ENCODE assay signal across 12 cellular contexts in genomic region chr6:11272491-11273192, GRCh38. TPM values are rescaled to one million over a fixed set of nuclear protein-coding genes. Genes with fewer than 3 reads are reported as not detected.
DNase-seq lines count a peak whose midpoint lies in the region; ATAC-seq and TF ChIP-seq lines count a peak whose summit lies in the region.
"Had no signal": no experiment of that assay in that cellular context is flagged by ENCODE, and none has a peak within 500 bp of the region (broad histone marks: within the 10 kb centered on the region; RNA-seq: fewer than 3 reads in every experiment).

No MANE protein-coding gene starts in this region.

- ATAC-seq in HG02885 (IDR thresholded peaks at IDR 0.05; ENCODE audit: poor library complexity, unreplicated experiment), result no peak

- H3K9me3 ChIP-seq in testis, result no peaks in the 10 kb centered on the region
- H3K9me3 ChIP-seq: tibial nerve had no signal

- no peaks in the 10 kb centered on the region for H3K36me3 ChIP-seq in testis (ENCODE audit: low read depth, missing control alignments)
- H3K36me3 ChIP-seq: tibial nerve had no signal

- DNase-seq in NCI-H345 (lab: John Stamatoyannopoulos, UW), result peak; percentile 0
- DNase-seq in NCI-H345 treated with DMSO at 0.1 percent for 48 hours (lab: John Stamatoyannopoulos, UW; ENCODE audit: unreplicated experiment), result no peak
- DNase-seq in NCI-H748 (lab: John Stamatoyannopoulos, UW; ENCODE audit: unreplicated experiment), result peak; percentile 81
- DNase-seq in kidney tubule cell (ENCODE audit: low spot score), result peak; percentile 85
- peak; percentile 45 for DNase-seq in testis
- DNase-seq in stimulated activated CD4-positive, alpha-beta T cell treated with anti-CD3 and anti-CD28 coated beads, Interleukin-1b, Interleukin-23, amount 100 ng/mL, for 48 hours, result no peak
- no peak for DNase-seq in dorsolateral prefrontal cortex
- DNase-seq: 8988T; activated CD8-positive, alpha-beta memory T cell treated with anti-CD3 and anti-CD28 coated beads for 24 hours; CD4-positive, alpha-beta memory T cell had no signal

- intact Hi-C loops in testis (cut with DNase I; ENCODE audit: low total_unique reads) (no loop called here), dorsolateral prefrontal cortex (cut with DNase I) (no loop called here)

- H3K4me3 ChIP-seq in testis, result no peak overlapping the region
- no peak overlapping the region for H3K4me3 ChIP-seq in dorsolateral prefrontal cortex
- H3K4me3 ChIP-seq: tibial nerve had no signal

- H3K27ac ChIP-seq in testis, result no peak overlapping the region
- H3K27ac ChIP-seq in dorsolateral prefrontal cortex, result no peak overlapping the region

- H3K4me1 ChIP-seq in testis, result peaks cover 21% of the 10 kb centered on the region

- TF ChIP-seq CTCF in testis (IDR thresholded peaks at IDR 0.05) (no peak), dorsolateral prefrontal cortex (IDR thresholded peaks at IDR 0.05 in 54 of 56, conservative IDR thresholded peaks at IDR 0.05 in 2 of 56; ENCODE audit: low read depth in 1 of 56, partially characterized antibody in 56 of 56) (no peak)

- H3K27me3 ChIP-seq in testis (no peaks in the 10 kb centered on the region), dorsolateral prefrontal cortex (no peaks in the 10 kb centered on the region)
- H3K27me3 ChIP-seq: tibial nerve had no signal

- WGBS in testis, 2 donors, result 67 to 73% methylated on average over 11 of the region's 11 CpGs

- TF ChIP-seq POLR2A in testis (IDR thresholded peaks at IDR 0.05), result no peak

RNA-seq across cellular contexts. Expression of gene NEDD9, which starts 40.2 kb away (rescaled TPM):
- total RNA-seq in testis, result 10 to 100 TPM; 31.8 to 67.0 TPM
- 21.0 TPM for polyA plus RNA-seq in testis (ENCODE audit: insufficient read depth, low read depth, low replicate concordance)
- total RNA-seq in dorsolateral prefrontal cortex, result 10 to 100 TPM in 118 of 120 experiments, 1 to 10 TPM in 2; 7.7 to 36.0 (median 17.1) TPM

Comparison
In these comparisons a context has a peak if more than half of its experiments do, and no peak if none do; other contexts are left out.
1. DNase-seq: peak in NCI-H345 (single experiment), NCI-H748 (single experiment), kidney tubule cell (single experiment) and testis (single experiment); none in NCI-H345 treated with DMSO at 0.1 percent for 48 hours (single experiment), stimulated activated CD4-positive, alpha-beta T cell treated with anti-CD3 and anti-CD28 coated beads, Interleukin-1b, Interleukin-23, amount 100 ng/mL, for 48 hours (single experiment) and dorsolateral prefrontal cortex (0 of 10).